ENCODE assay signal across 23 cellular contexts in genomic region chrX:39724544-39724943, GRCh38.
DNase-seq lines count a peak whose midpoint lies in the region; ATAC-seq and TF ChIP-seq lines count a peak whose summit lies in the region.
"Had no signal": no experiment of that assay in that cellular context is flagged by ENCODE, and none has a peak within 500 bp of the region (broad histone marks: within the 10 kb centered on the region; RNA-seq: fewer than 3 reads in every experiment).

No MANE protein-coding gene starts in this region.

- TF ChIP-seq CTCF in coronary artery (IDR thresholded peaks at IDR 0.05) (no peak), RWPE1 (conservative IDR thresholded peaks at IDR 0.05; ENCODE audit: low read depth) (no peak)

- H3K36me3 Mint-ChIP-seq in stimulated activated naive CD8-positive, alpha-beta T cell treated with anti-CD3 and anti-CD28 coated beads, Interleukin-15, Interleukin-2, amounts not matched to agents 100 ng/mL and 50 ng/mL, for 24 hours (ENCODE audit: low read depth), result no peaks in the 10 kb centered on the region
- H3K36me3 Mint-ChIP-seq: T-cell had no signal

- POLR2A ChIA-PET in RWPE1 (lab: Yijun Ruan, JAX; ENCODE audit: low non-redundant PET), result no interaction called here

- H3K4me1 Mint-ChIP-seq in stimulated activated naive CD8-positive, alpha-beta T cell treated with anti-CD3 and anti-CD28 coated beads, Interleukin-15, Interleukin-2, amounts not matched to agents 100 ng/mL and 50 ng/mL, for 24 hours (ENCODE audit: low read depth), result no peaks in the 10 kb centered on the region

- H3K9me3 Mint-ChIP-seq in stimulated activated naive CD8-positive, alpha-beta T cell treated with anti-CD3 and anti-CD28 coated beads, Interleukin-15, Interleukin-2, amounts not matched to agents 100 ng/mL and 50 ng/mL, for 24 hours, result no peaks in the 10 kb centered on the region

- DNase-seq in stimulated activated naive CD8-positive, alpha-beta T cell treated with anti-CD3 and anti-CD28 coated beads, Interleukin-15, Interleukin-2, amounts not matched to agents 100 U/mL and 50 U/mL, for 24 hours, result no peak
- DNase-seq in NAMALWA (ENCODE audit: low spot score) (peak; percentile 28), coronary artery (ENCODE audit: low spot score) (peak; percentile 45), RWPE1 (ENCODE audit: low spot score) (no peak)
- DNase-seq: activated CD4-positive, alpha-beta memory T cell treated with anti-CD3 and anti-CD28 coated beads, Interleukin-2, amount 10 ng/mL, durations not matched to agents 7 days and 5 days; amniotic stem cell; dermis blood vessel endothelial cell; heart left ventricle; left ventricle myocardium superior; NCI-H1417 treated with DMSO at 0.1 percent for 48 hours; NCI-H2107; NCI-H524; psoas muscle; stimulated activated CD4-positive, alpha-beta T cell treated with anti-CD3 and anti-CD28 coated beads, Interleukin-2, amount 100 ng/mL, for 24 hours; stomach; T-cell; transverse colon had no signal

- peak overlapping the region; percentile 36 for H3K27ac Mint-ChIP-seq in stimulated activated naive CD8-positive, alpha-beta T cell treated with anti-CD3 and anti-CD28 coated beads, Interleukin-15, Interleukin-2, amounts not matched to agents 100 ng/mL and 50 ng/mL, for 24 hours
- H3K27ac Mint-ChIP-seq: activated CD4-positive, alpha-beta memory T cell treated with anti-CD3 and anti-CD28 coated beads, Interleukin-2, amount 10 ng/mL, durations not matched to agents 7 days and 5 days; activated T-helper 1 cell treated with anti-CD3 and anti-CD28 coated beads, Interleukin-12 subunit alpha, Interleukin-12 subunit beta, Interleukin-2, Interleukin-4 antibody, amounts not matched to agents 30 ng/mL and 10 ng/mL and 1 ng/mL, durations not matched to agents 14 hours and 24 hours and 36 hours; T-cell had no signal

- no peak for ATAC-seq in stimulated activated naive CD8-positive, alpha-beta T cell treated with anti-CD3 and anti-CD28 coated beads, Interleukin-15, Interleukin-2, amounts not matched to agents 100 U/mL and 50 U/mL, for 24 hours
- ATAC-seq in GM21825 (IDR thresholded peaks at IDR 0.05; ENCODE audit: unreplicated experiment) (no peak), GM19397 (IDR thresholded peaks at IDR 0.05; ENCODE audit: unreplicated experiment) (no peak)
- ATAC-seq: heart left ventricle, left ventricle myocardium superior, psoas muscle, Right ventricle myocardium inferior had no signal

- H3K4me3 Mint-ChIP-seq in stimulated activated naive CD8-positive, alpha-beta T cell treated with anti-CD3 and anti-CD28 coated beads, Interleukin-15, Interleukin-2, amounts not matched to agents 100 ng/mL and 50 ng/mL, for 24 hours, result no peak overlapping the region
- H3K4me3 Mint-ChIP-seq: activated CD4-positive, alpha-beta memory T cell treated with anti-CD3 and anti-CD28 coated beads, Interleukin-2, amount 10 ng/mL, durations not matched to agents 7 days and 5 days; activated T-helper 1 cell treated with anti-CD3 and anti-CD28 coated beads, Interleukin-12 subunit alpha, Interleukin-12 subunit beta, Interleukin-2, Interleukin-4 antibody, amounts not matched to agents 30 ng/mL and 10 ng/mL and 1 ng/mL, durations not matched to agents 14 hours and 24 hours and 36 hours; T-cell had no signal

- no peak overlapping the region for H3K4me3 ChIP-seq in coronary artery
- H3K4me3 ChIP-seq: heart left ventricle, psoas muscle, stomach, transverse colon had no signal

- no peaks in the 10 kb centered on the region for H3K27me3 Mint-ChIP-seq in stimulated activated naive CD8-positive, alpha-beta T cell treated with anti-CD3 and anti-CD28 coated beads, Interleukin-15, Interleukin-2, amounts not matched to agents 100 ng/mL and 50 ng/mL, for 24 hours

- no peak overlapping the region for H3K27ac ChIP-seq in coronary artery
- no peak overlapping the region for H3K27ac ChIP-seq in RWPE1
- H3K27ac ChIP-seq: heart left ventricle, neutrophil, psoas muscle, stomach, transverse colon had no signal

- CTCF ChIA-PET in RWPE1 (lab: Yijun Ruan, JAX), result no interaction called here

Comparison
In these comparisons a context has a peak if more than half of its experiments do, and no peak if none do; other contexts are left out.
1. DNase-seq: peak in NAMALWA (single experiment) and coronary artery (single experiment); none in stimulated activated naive CD8-positive, alpha-beta T cell treated with anti-CD3 and anti-CD28 coated beads, Interleukin-15, Interleukin-2, amounts not matched to agents 100 U/mL and 50 U/mL, for 24 hours (single experiment) and RWPE1 (single experiment).